Comparison of ENCODE assay signal across 14 cellular contexts in genomic region chr4:89572224-89572858, GRCh38.
DNase-seq lines count a peak whose midpoint lies in the region; ATAC-seq lines count a peak whose summit lies in the region.
"Had no signal": no experiment of that assay in that cellular context is flagged by ENCODE, and none has a peak within 500 bp of the region (broad histone marks: within the 10 kb centered on the region; RNA-seq: fewer than 3 reads in every experiment).

No MANE protein-coding gene starts in this region.

- DNase-seq in COLO668 (lab: John Stamatoyannopoulos, UW; ENCODE audit: unreplicated experiment) (peak; percentile 34), NCI-H146 (lab: John Stamatoyannopoulos, UW) (peak; percentile 60), NCI-H748 treated with DMSO at 0.1 percent for 48 hours (lab: John Stamatoyannopoulos, UW) (peak; percentile 87), glomerular endothelial cell (ENCODE audit: extremely low read depth, low read depth, low spot score) (peak; percentile 72), sciatic nerve (ENCODE audit: low spot score) (no peak), H7 (no peak), GDM1 (lab: John Stamatoyannopoulos, UW) (no peak)
- DNase-seq: activated CD4-positive, CD25-positive, alpha-beta regulatory T cell treated with anti-CD3 and anti-CD28 coated beads, Interleukin-2, amount 50 U/mL, for 72 hours; left cardiac atrium; stimulated activated CD4-positive, alpha-beta T cell treated with anti-CD3 and anti-CD28 coated beads, Interleukin-4, amount 100 ng/mL, for 1 hour; stomach had no signal

- intact Hi-C loops in sciatic nerve (cut with DNase I): no loop called here

- no peaks in the 10 kb centered on the region for H3K36me3 ChIP-seq in H7 (replicated peaks; ENCODE audit: control insufficient read depth, insufficient read depth, low read length)
- H3K36me3 ChIP-seq: SJCRH30, stomach had no signal

- ATAC-seq in HG02642 (IDR thresholded peaks at IDR 0.05; ENCODE audit: poor library complexity, unreplicated experiment) (no peak), sciatic nerve (no peak)
- ATAC-seq: A549, left cardiac atrium had no signal

- no peaks in the 10 kb centered on the region for H3K27me3 ChIP-seq in H7 (ENCODE audit: control insufficient read depth, insufficient read depth, low read length)
- H3K27me3 ChIP-seq: SJCRH30, stomach had no signal

- no peak overlapping the region for H3K4me3 ChIP-seq in H7 (ENCODE audit: insufficient read depth, low read depth, low read length)
- H3K4me3 ChIP-seq: A549, SJCRH30, stomach had no signal

Comparison
In these comparisons a context has a peak if more than half of its experiments do, and no peak if none do; other contexts are left out.
1. DNase-seq: peak in COLO668 (single experiment), NCI-H146 (single experiment), NCI-H748 treated with DMSO at 0.1 percent for 48 hours (single experiment) and glomerular endothelial cell (single experiment); none in sciatic nerve (single experiment), H7 (single experiment) and GDM1 (single experiment).